30 cellular contexts compared by ENCODE assay signal in the genomic region with DNA sequence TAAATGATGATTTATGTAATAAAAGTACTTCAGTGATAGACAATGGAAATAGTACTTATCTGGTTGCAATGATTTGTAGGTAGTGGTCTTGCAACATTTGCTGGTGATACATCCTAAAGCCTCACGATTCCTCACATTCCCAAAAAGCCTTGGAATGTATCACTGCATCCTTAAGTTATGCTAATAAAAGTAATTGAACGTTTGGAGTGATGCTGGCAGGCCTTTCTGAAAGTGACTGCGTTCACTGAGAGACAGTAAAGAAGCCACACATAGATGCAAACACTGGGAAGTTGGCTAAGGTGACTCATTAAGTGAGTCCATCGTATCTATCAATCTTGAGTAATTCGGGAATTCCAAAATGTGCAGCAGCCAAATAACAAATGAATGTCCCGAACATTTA.
A peak's percentile ranks its signal among the peaks of the same experiment; 100 is the strongest.
DNase-seq lines count a peak whose midpoint lies in the region; ATAC-seq, FAIRE-seq and TF ChIP-seq lines count a peak whose summit lies in the region.
"Had no signal": no experiment of that assay in that cellular context is flagged by ENCODE, and none has a peak within 500 bp of the region (broad histone marks: within the 10 kb centered on the region; RNA-seq: fewer than 3 reads in every experiment).

No MANE protein-coding gene starts in this region.

- peak; percentile 57 for DNase-seq in MCF 10A (ENCODE audit: unreplicated experiment)
- DNase-seq in breast epithelium (ENCODE audit: low spot score in 2 of 2) = no peak
- peak; percentile 6 for DNase-seq in RCC 7860 (ENCODE audit: low spot score)
- peak; percentile 43 for DNase-seq in fibroblast of pulmonary artery (ENCODE audit: low read depth)
- DNase-seq in NCI-H69 (lab: John Stamatoyannopoulos, UW) = no peak
- DNase-seq in NCI-H1417 treated with DMSO at 0.1 percent for 48 hours (lab: John Stamatoyannopoulos, UW) = no peak
- DNase-seq in Calu3 = no peak
- DNase-seq: 8988T; Caco-2; effector CD4-positive, alpha-beta T cell; erythroblast; H9; left cardiac atrium; naive thymus-derived CD4-positive, alpha-beta T cell; NCI-H1436 treated with DMSO at 0.1 percent for 48 hours; NCI-H2171; occipital lobe; retina; SHP77 treated with DMSO at 0.1 percent for 48 hours; spleen; stimulated activated CD4-positive, alpha-beta T cell treated with anti-CD3 and anti-CD28 coated beads, Interleukin-4, amount 100 ng/mL, for 4 hours; T-cell; tibial artery had no signal

- no peaks in the 10 kb centered on the region for H3K9me3 ChIP-seq in breast epithelium
- H3K9me3 ChIP-seq: ascending aorta; BLaER1 treated with 17β-estradiol and CSF1 and Interleukin-3, amounts not matched to agents 10 nM and 100 nM; Caco-2; spleen; tibial artery had no signal

- FAIRE-seq in RCC 7860 (lab: Jason Lieb, UNC) = no peak
- FAIRE-seq: K562, TTC549 had no signal

- H3K4me1 Mint-ChIP-seq in MCF 10A (ENCODE audit: insufficient read depth, unreplicated experiment) (no peaks in the 10 kb centered on the region), Calu3 (ENCODE audit: low read depth, unreplicated experiment) (peaks cover 21% of the 10 kb centered on the region)

- H3K36me3 ChIP-seq in breast epithelium = no peaks in the 10 kb centered on the region
- H3K36me3 ChIP-seq: ascending aorta; BLaER1 treated with 17β-estradiol and CSF1 and Interleukin-3, amounts not matched to agents 10 nM and 100 nM; spleen; tibial artery had no signal

- TF ChIP-seq POLR2A in breast epithelium (IDR thresholded peaks at IDR 0.05) = no peak

- peaks cover 0 to 8% of the 10 kb centered on the region in 2 donors for H3K4me1 ChIP-seq in breast epithelium
- H3K4me1 ChIP-seq: ascending aorta, Caco-2, tibial artery had no signal

- H3K4me3 ChIP-seq in breast epithelium (no peak overlapping the region), fibroblast of pulmonary artery (replicated peaks; ENCODE audit: low read depth, low read length) (no peak overlapping the region)
- H3K4me3 ChIP-seq: ascending aorta; BLaER1 treated with 17β-estradiol and CSF1 and Interleukin-3, amounts not matched to agents 10 nM and 100 nM; K562; spleen; tibial artery had no signal

- ATAC-seq in GM19395 (IDR thresholded peaks at IDR 0.05; ENCODE audit: unreplicated experiment) = no peak
- ATAC-seq: K562; left cardiac atrium; naive thymus-derived CD4-positive, alpha-beta T cell; T-cell had no signal

- H3K4me3 Mint-ChIP-seq in MCF 10A (ENCODE audit: unreplicated experiment) (no peak overlapping the region), Calu3 (ENCODE audit: low read depth, unreplicated experiment) (no peak overlapping the region)
- H3K4me3 Mint-ChIP-seq: activated naive CD4-positive, alpha-beta T cell treated with anti-CD3 and anti-CD28 coated beads, Interleukin-2, amount 50 U/mL, for 24 hours; H9; naive thymus-derived CD4-positive, alpha-beta T cell; stimulated activated naive CD8-positive, alpha-beta T cell treated with anti-CD3 and anti-CD28 coated beads, Interleukin-15, Interleukin-2, amounts not matched to agents 100 ng/mL and 50 ng/mL, for 24 hours; T-cell had no signal

- no peak overlapping the region for H3K27ac ChIP-seq in breast epithelium
- H3K27ac ChIP-seq: ascending aorta; BLaER1 treated with 17β-estradiol and CSF1 and Interleukin-3, amounts not matched to agents 10 nM and 100 nM; spleen; tibial artery had no signal

- H3K9me3 Mint-ChIP-seq in MCF 10A (ENCODE audit: unreplicated experiment) (no peaks in the 10 kb centered on the region), Calu3 (ENCODE audit: low read depth, unreplicated experiment) (no peaks in the 10 kb centered on the region)
- H3K9me3 Mint-ChIP-seq: activated naive CD4-positive, alpha-beta T cell treated with anti-CD3 and anti-CD28 coated beads, Interleukin-2, amount 50 U/mL, for 24 hours; H9; stimulated activated naive CD8-positive, alpha-beta T cell treated with anti-CD3 and anti-CD28 coated beads, Interleukin-15, Interleukin-2, amounts not matched to agents 100 ng/mL and 50 ng/mL, for 24 hours; T-cell had no signal

- H3K36me3 Mint-ChIP-seq in MCF 10A (ENCODE audit: insufficient read depth, unreplicated experiment) (no peaks in the 10 kb centered on the region), Calu3 (ENCODE audit: insufficient read depth, unreplicated experiment) (no peaks in the 10 kb centered on the region)

- BruUV-seq in MCF 10A (replicated peaks; lab: Mats Ljungman, UMichigan) (no TSS peak), Calu3 (replicated peaks; lab: Mats Ljungman, UMichigan) (no TSS peak)

- H3K27me3 Mint-ChIP-seq in MCF 10A (ENCODE audit: insufficient read depth, unreplicated experiment) = no peaks in the 10 kb centered on the region
- H3K27me3 Mint-ChIP-seq in Calu3 (ENCODE audit: unreplicated experiment) = no peaks in the 10 kb centered on the region
- H3K27me3 Mint-ChIP-seq: activated naive CD4-positive, alpha-beta T cell treated with anti-CD3 and anti-CD28 coated beads, Interleukin-2, amount 50 U/mL, for 24 hours; naive thymus-derived CD4-positive, alpha-beta T cell; stimulated activated naive CD8-positive, alpha-beta T cell treated with anti-CD3 and anti-CD28 coated beads, Interleukin-15, Interleukin-2, amounts not matched to agents 100 ng/mL and 50 ng/mL, for 24 hours; T-cell had no signal

- H3K27me3 ChIP-seq in breast epithelium = no peaks in the 10 kb centered on the region
- H3K27me3 ChIP-seq: ascending aorta; BLaER1 treated with 17β-estradiol and CSF1 and Interleukin-3, amounts not matched to agents 10 nM and 100 nM; spleen; tibial artery had no signal

- TF ChIP-seq CTCF in MCF 10A (IDR thresholded peaks at IDR 0.05; ENCODE audit: unreplicated experiment) (no peak), breast epithelium (IDR thresholded peaks at IDR 0.05) (no peak), fibroblast of pulmonary artery (IDR thresholded peaks at IDR 0.05; ENCODE audit: low read length, missing control alignments) (no peak), Calu3 (IDR thresholded peaks at IDR 0.05; ENCODE audit: unreplicated experiment) (no peak)

- POLR2A ChIA-PET in MCF 10A (lab: Yijun Ruan, JAX) = no interaction called here

- no peak overlapping the region for H3K27ac Mint-ChIP-seq in MCF 10A (ENCODE audit: low read depth, unreplicated experiment)
- no peak overlapping the region for H3K27ac Mint-ChIP-seq in Calu3 (ENCODE audit: unreplicated experiment)
- H3K27ac Mint-ChIP-seq: activated naive CD4-positive, alpha-beta T cell treated with anti-CD3 and anti-CD28 coated beads, Interleukin-2, amount 50 U/mL, for 24 hours; H9; naive thymus-derived CD4-positive, alpha-beta T cell; stimulated activated naive CD8-positive, alpha-beta T cell treated with anti-CD3 and anti-CD28 coated beads, Interleukin-15, Interleukin-2, amounts not matched to agents 100 ng/mL and 50 ng/mL, for 24 hours; T-cell had no signal

- CTCF ChIA-PET in MCF 10A (lab: Yijun Ruan, JAX) (interaction anchor here (0.7 kb wide), 1 partner anchor 1040 kb away, joined by 3 read pairs; no protein-coding TSS in a partner anchor), Calu3 (lab: Charles Lee) (no interaction called here)

- intact Hi-C loops in MCF 10A (cut with micrococcal nuclease) = no loop called here
- intact Hi-C loops in breast epithelium (cut with DNase I; ENCODE audit: low total_unique reads) = loop anchor here (2.0 kb wide), 1 partner anchor 29 kb away; no protein-coding TSS in a partner anchor
- intact Hi-C loops in Calu3 (cut with micrococcal nuclease; ENCODE audit: unreplicated experiment) = no loop called here

Comparison
In these comparisons a context has a peak if more than half of its experiments do, and no peak if none do; other contexts are left out.
1. DNase-seq: peak in MCF 10A (single experiment), RCC 7860 (single experiment) and fibroblast of pulmonary artery (single experiment); none in breast epithelium (0 of 2), NCI-H69 (single experiment), NCI-H1417 treated with DMSO at 0.1 percent for 48 hours (single experiment) and Calu3 (single experiment).